ENCODE assay signal across 39 cellular contexts in genomic region chr1:163797816-163798215, GRCh38.
"Had no signal": no experiment of that assay in that cellular context is flagged by ENCODE, and none has a peak within 500 bp of the region (broad histone marks: within the 10 kb centered on the region; RNA-seq: fewer than 3 reads in every experiment).

No MANE protein-coding gene starts in this region.

- H3K4me3 Mint-ChIP-seq: activated naive CD4-positive, alpha-beta T cell treated with anti-CD3 and anti-CD28 coated beads, Interleukin-2, amount 10 ng/mL, durations not matched to agents 7 days and 5 days; activated naive CD4-positive, alpha-beta T cell treated with anti-CD3 and anti-CD28 coated beads, Interleukin-2, amount 50 U/mL, for 24 hours; activated naive CD8-positive, alpha-beta T cell; activated naive CD8-positive, alpha-beta T cell treated with anti-CD3 and anti-CD28 coated beads for 36 hours; activated naive CD8-positive, alpha-beta T cell treated with anti-CD3 and anti-CD28 coated beads, Interleukin-2, amount 10 ng/mL, durations not matched to agents 7 days and 5 days; activated naive CD8-positive, alpha-beta T cell treated with anti-CD3 and anti-CD28 coated beads, Interleukin-2, amount 50 U/mL, for 24 hours; activated T-cell treated with anti-CD3 and anti-CD28 coated beads, Interleukin-2, amount 50 U/mL, for 24 hours; activated T-cell treated with anti-CD3 and anti-CD28 coated beads, Interleukin-2, amount 50 U/mL, for 4 hours; activated T-cell treated with anti-CD3 and anti-CD28 coated beads, Interleukin-2, amount 50 U/mL, for 72 hours; activated T-helper 1 cell treated with anti-CD3 and anti-CD28 coated beads, Interleukin-12 subunit alpha, Interleukin-12 subunit beta, Interleukin-2, Interleukin-4 antibody, amounts not matched to agents 30 ng/mL and 10 ng/mL and 1 ng/mL, durations not matched to agents 14 hours and 24 hours and 36 hours; activated T-helper 17 cell treated with anti-CD3 and anti-CD28 coated beads, Interleukin-2, amount 50 U/mL, for 72 hours; brain; central memory CD8-positive, alpha-beta T cell had no signal

- FAIRE-seq: astrocyte had no signal

- H3K27me3 ChIP-seq: adrenal gland, ascending aorta, body of pancreas, brain microvascular endothelial cell, breast epithelium, cardiac muscle cell had no signal

- H3K4me3 ChIP-seq: adrenal gland, ascending aorta, body of pancreas, breast epithelium, cardiac muscle cell had no signal

- H3K36me3 ChIP-seq: adrenal gland, ascending aorta, brain microvascular endothelial cell, breast epithelium, cardiac muscle cell had no signal

- H3K27ac Mint-ChIP-seq: activated naive CD4-positive, alpha-beta T cell treated with anti-CD3 and anti-CD28 coated beads, Interleukin-2, amount 10 ng/mL, durations not matched to agents 7 days and 5 days; activated naive CD4-positive, alpha-beta T cell treated with anti-CD3 and anti-CD28 coated beads, Interleukin-2, amount 50 U/mL, for 24 hours; activated naive CD4-positive, alpha-beta T cell treated with anti-CD3 and anti-CD28 coated beads, Interleukin-2, amount 50 U/mL, for 72 hours; activated naive CD8-positive, alpha-beta T cell; activated naive CD8-positive, alpha-beta T cell treated with anti-CD3 and anti-CD28 coated beads for 36 hours; activated naive CD8-positive, alpha-beta T cell treated with anti-CD3 and anti-CD28 coated beads, Interleukin-2, amount 10 ng/mL, durations not matched to agents 7 days and 5 days; activated naive CD8-positive, alpha-beta T cell treated with anti-CD3 and anti-CD28 coated beads, Interleukin-2, amount 50 U/mL, for 24 hours; activated T-cell treated with anti-CD3 and anti-CD28 coated beads, Interleukin-2, amount 50 U/mL, for 24 hours; activated T-cell treated with anti-CD3 and anti-CD28 coated beads, Interleukin-2, amount 50 U/mL, for 72 hours; activated T-helper 1 cell treated with anti-CD3 and anti-CD28 coated beads, Interleukin-12 subunit alpha, Interleukin-12 subunit beta, Interleukin-2, Interleukin-4 antibody, amounts not matched to agents 30 ng/mL and 10 ng/mL and 1 ng/mL, durations not matched to agents 14 hours and 24 hours and 36 hours; activated T-helper 17 cell treated with anti-CD3 and anti-CD28 coated beads, Interleukin-2, amount 50 U/mL, for 72 hours; activated T-helper 2 cell treated with anti-CD3 and anti-CD28 coated beads, Interferon-gamma antibody, Interleukin-2, Interleukin-4, amounts not matched to agents 10 μg/mL and 5 μg/mL and 100 μg/mL, durations not matched to agents 14 hours and 24 hours and 36 hours; brain had no signal

- ATAC-seq: activated naive CD4-positive, alpha-beta T cell treated with anti-CD3 and anti-CD28 coated beads, Interleukin-2, amount 50 U/mL, for 72 hours; activated naive CD8-positive, alpha-beta T cell treated with anti-CD3 and anti-CD28 coated beads, Interleukin-2, amount 50 U/mL, for 24 hours; activated T-cell treated with anti-CD3 and anti-CD28 coated beads, Interleukin-2, amount 50 U/mL, for 4 hours; activated T-cell treated with anti-CD3 and anti-CD28 coated beads, Interleukin-2, amount 50 U/mL, for 72 hours; activated T-helper 17 cell treated with anti-CD3 and anti-CD28 coated beads, Interleukin-2, amount 50 U/mL, for 72 hours; body of pancreas had no signal

- H3K27me3 Mint-ChIP-seq: activated naive CD4-positive, alpha-beta T cell treated with anti-CD3 and anti-CD28 coated beads, Interleukin-2, amount 10 ng/mL, durations not matched to agents 7 days and 5 days; activated naive CD4-positive, alpha-beta T cell treated with anti-CD3 and anti-CD28 coated beads, Interleukin-2, amount 50 U/mL, for 24 hours; activated naive CD8-positive, alpha-beta T cell; activated naive CD8-positive, alpha-beta T cell treated with anti-CD3 and anti-CD28 coated beads for 36 hours; activated naive CD8-positive, alpha-beta T cell treated with anti-CD3 and anti-CD28 coated beads, Interleukin-2, amount 10 ng/mL, durations not matched to agents 7 days and 5 days; activated naive CD8-positive, alpha-beta T cell treated with anti-CD3 and anti-CD28 coated beads, Interleukin-2, amount 50 U/mL, for 24 hours; activated T-cell treated with anti-CD3 and anti-CD28 coated beads, Interleukin-2, amount 50 U/mL, for 24 hours; activated T-helper 17 cell treated with anti-CD3 and anti-CD28 coated beads, Interleukin-2, amount 50 U/mL, for 72 hours; central memory CD8-positive, alpha-beta T cell had no signal

- H3K36me3 Mint-ChIP-seq: activated naive CD4-positive, alpha-beta T cell treated with anti-CD3 and anti-CD28 coated beads, Interleukin-2, amount 10 ng/mL, durations not matched to agents 7 days and 5 days; activated naive CD4-positive, alpha-beta T cell treated with anti-CD3 and anti-CD28 coated beads, Interleukin-2, amount 50 U/mL, for 24 hours; activated naive CD4-positive, alpha-beta T cell treated with anti-CD3 and anti-CD28 coated beads, Interleukin-2, amount 50 U/mL, for 72 hours; activated naive CD8-positive, alpha-beta T cell; activated naive CD8-positive, alpha-beta T cell treated with anti-CD3 and anti-CD28 coated beads for 36 hours; activated naive CD8-positive, alpha-beta T cell treated with anti-CD3 and anti-CD28 coated beads, Interleukin-2, amount 10 ng/mL, durations not matched to agents 7 days and 5 days; brain had no signal

- DNase-seq: activated effector memory CD4-positive, alpha-beta T cell treated with anti-CD3 and anti-CD28 coated beads, Interleukin-2, amount 50 U/mL, for 16 hours; activated effector memory CD4-positive, alpha-beta T cell treated with Interleukin-2 at 50 U/mL for 16 hours; activated gamma-delta T cell; activated gamma-delta T cell treated with Interleukin-2 at 50 U/mL for 16 hours; activated naive CD4-positive, alpha-beta T cell; activated naive CD4-positive, alpha-beta T cell treated with anti-CD3 and anti-CD28 coated beads, Interleukin-2, amount 10 ng/mL, durations not matched to agents 7 days and 5 days; activated naive CD4-positive, alpha-beta T cell treated with anti-CD3 and anti-CD28 coated beads, Interleukin-2, amount 50 U/mL, for 16 hours; activated naive CD4-positive, alpha-beta T cell treated with Interleukin-2 at 50 U/mL for 16 hours; activated naive CD8-positive, alpha-beta T cell treated with anti-CD3 and anti-CD28 coated beads for 36 hours; activated naive CD8-positive, alpha-beta T cell treated with anti-CD3 and anti-CD28 coated beads, Interleukin-2, amount 10 ng/mL, durations not matched to agents 7 days and 5 days; activated naive CD8-positive, alpha-beta T cell treated with anti-CD3 and anti-CD28 coated beads, Interleukin-2, amount 50 U/mL, for 24 hours; activated T-cell treated with anti-CD3 and anti-CD28 coated beads for 4 hours; activated T-cell treated with anti-CD3 and anti-CD28 coated beads, Interleukin-2, amount 50 U/mL, for 1 hour; activated T-cell treated with anti-CD3 and anti-CD28 coated beads, Interleukin-2, amount 50 U/mL, for 24 hours; activated T-cell treated with anti-CD3 and anti-CD28 coated beads, Interleukin-2, amount 50 U/mL, for 4 hours; activated T-cell treated with anti-CD3 and anti-CD28 coated beads, Interleukin-2, amount 50 U/mL, for 48 hours; activated T-cell treated with anti-CD3 and anti-CD28 coated beads, Interleukin-2, amount 50 U/mL, for 72 hours; adrenal gland; amniotic stem cell; amygdala; anterior cingulate cortex; aorta; body of pancreas; brain microvascular endothelial cell; caudate nucleus; central memory CD4-positive, alpha-beta T cell; cerebellar nuclear complex had no signal

- H3K4me1 Mint-ChIP-seq: activated naive CD4-positive, alpha-beta T cell treated with anti-CD3 and anti-CD28 coated beads, Interleukin-2, amount 10 ng/mL, durations not matched to agents 7 days and 5 days; activated naive CD4-positive, alpha-beta T cell treated with anti-CD3 and anti-CD28 coated beads, Interleukin-2, amount 50 U/mL, for 24 hours; activated naive CD8-positive, alpha-beta T cell treated with anti-CD3 and anti-CD28 coated beads for 36 hours; activated naive CD8-positive, alpha-beta T cell treated with anti-CD3 and anti-CD28 coated beads, Interleukin-2, amount 10 ng/mL, durations not matched to agents 7 days and 5 days; activated naive CD8-positive, alpha-beta T cell treated with anti-CD3 and anti-CD28 coated beads, Interleukin-2, amount 50 U/mL, for 24 hours; activated T-helper 17 cell treated with anti-CD3 and anti-CD28 coated beads, Interleukin-2, amount 50 U/mL, for 72 hours; central memory CD8-positive, alpha-beta T cell had no signal
